9 cellular contexts compared by ENCODE assay signal in genomic region chr1:101262601-101263348, GRCh38. TPM values are rescaled to one million over a fixed set of nuclear protein-coding genes. Genes with fewer than 3 reads are reported as not detected.
A peak's percentile ranks its signal among the peaks of the same experiment; 100 is the strongest.
DNase-seq lines count a peak whose midpoint lies in the region; ATAC-seq, FAIRE-seq and TF ChIP-seq lines count a peak whose summit lies in the region.
"Had no signal": no experiment of that assay in that cellular context is flagged by ENCODE, and none has a peak within 500 bp of the region (broad histone marks: within the 10 kb centered on the region; RNA-seq: fewer than 3 reads in every experiment).

No MANE protein-coding gene starts in this region.

- H2AK5ac ChIP-seq in mesenchymal stem cell (ENCODE audit: low read length, severe bottlenecking), result no peak overlapping the region

- H3K23ac ChIP-seq in mesenchymal stem cell (ENCODE audit: low read length in 2 of 2), result no peak overlapping the region

- peak overlapping the region; percentile 72 for H2AFZ ChIP-seq in mesenchymal stem cell (ENCODE audit: low read depth, low read length)

- peak; percentile 49 for ATAC-seq in CD8-positive, alpha-beta T cell
- ATAC-seq in HG03442 (IDR thresholded peaks at IDR 0.05; ENCODE audit: unreplicated experiment) (peak; percentile 24), GM18868 (IDR thresholded peaks at IDR 0.05; ENCODE audit: unreplicated experiment) (no peak), Right ventricle myocardium superior (ENCODE audit: poor library complexity) (no peak)
- peak; percentile 62 for ATAC-seq in activated CD8-positive, alpha-beta T cell treated with anti-CD3 and anti-CD28 coated beads, Interleukin-2, amount 10 ng/mL, durations not matched to agents 7 days and 5 days

- peak overlapping the region; percentile 9 for H3K9ac ChIP-seq in mesenchymal stem cell (ENCODE audit: low read length)

- DNase-seq in CD8-positive, alpha-beta T cell, result peak in 1 of 7 experiments; percentile 22
- peak; percentile 56 for DNase-seq in activated CD8-positive, alpha-beta T cell treated with anti-CD3 and anti-CD28 coated beads, Interleukin-2, amount 10 ng/mL, durations not matched to agents 7 days and 5 days
- peak; percentile 24 for DNase-seq in mesenchymal stem cell
- no peak for DNase-seq in D721Med (ENCODE audit: insufficient read length, low spot score)
- DNase-seq in Right ventricle myocardium superior, result no peak
- no peak for DNase-seq in NCI-H526 treated with DMSO at 0.1 percent for 48 hours (lab: John Stamatoyannopoulos, UW)
- DNase-seq: activated CD4-positive, alpha-beta T cell treated with anti-CD3 and anti-CD28 coated beads for 48 hours had no signal

- no peak overlapping the region for H3K27ac ChIP-seq in CD8-positive, alpha-beta T cell (ENCODE audit: low read depth, low read length)
- H3K27ac ChIP-seq in mesenchymal stem cell (ENCODE audit: low read length, poor library complexity, severe bottlenecking), result no peak overlapping the region

- H3K9me3 ChIP-seq in CD8-positive, alpha-beta T cell (ENCODE audit: low read length), result no peaks in the 10 kb centered on the region
- no peaks in the 10 kb centered on the region for H3K9me3 ChIP-seq in mesenchymal stem cell (ENCODE audit: control insufficient read depth, low read length)

- no peak overlapping the region for H4K91ac ChIP-seq in mesenchymal stem cell (ENCODE audit: low read length)

- H3K4me2 ChIP-seq in mesenchymal stem cell (ENCODE audit: low read length, poor library complexity, severe bottlenecking), result no peak overlapping the region

- H3K9me3 Mint-ChIP-seq in CD8-positive, alpha-beta T cell, result no peaks in the 10 kb centered on the region
- no peaks in the 10 kb centered on the region for H3K9me3 Mint-ChIP-seq in activated CD8-positive, alpha-beta T cell treated with anti-CD3 and anti-CD28 coated beads, Interleukin-2, amount 10 ng/mL, durations not matched to agents 7 days and 5 days (ENCODE audit: insufficient read depth)

- WGBS in mesenchymal stem cell, result 11% methylated on average over 5 of the region's 6 CpGs

- no peak for FAIRE-seq in D721Med (lab: Jason Lieb, UNC)

- H3K4me1 Mint-ChIP-seq in CD8-positive, alpha-beta T cell (ENCODE audit: low read depth), result peaks cover 86% of the 10 kb centered on the region
- H3K4me1 Mint-ChIP-seq in activated CD8-positive, alpha-beta T cell treated with anti-CD3 and anti-CD28 coated beads, Interleukin-2, amount 10 ng/mL, durations not matched to agents 7 days and 5 days (ENCODE audit: low read depth), result peaks cover 79% of the 10 kb centered on the region

- no peaks in the 10 kb centered on the region for H3K36me3 Mint-ChIP-seq in CD8-positive, alpha-beta T cell
- peaks cover 8% of the 10 kb centered on the region for H3K36me3 Mint-ChIP-seq in activated CD8-positive, alpha-beta T cell treated with anti-CD3 and anti-CD28 coated beads, Interleukin-2, amount 10 ng/mL, durations not matched to agents 7 days and 5 days (ENCODE audit: low read depth)

- no peak overlapping the region for H3K4ac ChIP-seq in mesenchymal stem cell (ENCODE audit: low read depth in 1 of 2, low read length in 2 of 2)

- no peaks in the 10 kb centered on the region for H3K27me3 Mint-ChIP-seq in CD8-positive, alpha-beta T cell (ENCODE audit: low read depth)
- H3K27me3 Mint-ChIP-seq in activated CD8-positive, alpha-beta T cell treated with anti-CD3 and anti-CD28 coated beads, Interleukin-2, amount 10 ng/mL, durations not matched to agents 7 days and 5 days (ENCODE audit: low read depth), result no peaks in the 10 kb centered on the region

- no peak for TF ChIP-seq CTCF in CD8-positive, alpha-beta T cell (IDR thresholded peaks at IDR 0.05)
- no peak for TF ChIP-seq CTCF in D721Med (IDR thresholded peaks at IDR 0.05; ENCODE audit: insufficient read depth, missing control alignments)

- H4K8ac ChIP-seq in mesenchymal stem cell (ENCODE audit: low read length), result peak overlapping the region; percentile 12

- peaks cover 89% of the 10 kb centered on the region for H3K4me1 ChIP-seq in CD8-positive, alpha-beta T cell (ENCODE audit: insufficient read depth, low read length)
- no peaks in the 10 kb centered on the region for H3K4me1 ChIP-seq in mesenchymal stem cell (ENCODE audit: control insufficient read depth, insufficient read depth, low read depth, low read length)

- H3K79me1 ChIP-seq in mesenchymal stem cell (replicated peaks; ENCODE audit: low read length, poor library complexity, severe bottlenecking), result no peaks in the 10 kb centered on the region

- intact Hi-C loops in CD8-positive, alpha-beta T cell (cut with DNase I, micrococcal nuclease), result loop anchor here in 1 of 2 experiments (2.0 kb wide), 1 partner anchor 24 kb away; no protein-coding TSS in a partner anchor
- intact Hi-C loops in Right ventricle myocardium superior (cut with DNase I), result no loop called here

- no peaks in the 10 kb centered on the region for H3K27me3 ChIP-seq in CD8-positive, alpha-beta T cell (ENCODE audit: insufficient read depth, low read length)
- no peaks in the 10 kb centered on the region for H3K27me3 ChIP-seq in mesenchymal stem cell (ENCODE audit: control insufficient read depth in 1 of 2, insufficient read depth in 1 of 2, low read length in 2 of 2)

- H2BK5ac ChIP-seq in mesenchymal stem cell (ENCODE audit: low read depth, low read length, poor library complexity, severe bottlenecking), result no peak overlapping the region

- no peak overlapping the region for H2BK12ac ChIP-seq in mesenchymal stem cell (ENCODE audit: low read length in 2 of 2)

- peak overlapping the region in 1 of 2 experiments; percentile 45 for H3K18ac ChIP-seq in mesenchymal stem cell (ENCODE audit: low read depth in 1 of 2, low read length in 2 of 2)

- no peak overlapping the region for H3K14ac ChIP-seq in mesenchymal stem cell (ENCODE audit: low read length in 2 of 2)

- H3K27ac Mint-ChIP-seq in CD8-positive, alpha-beta T cell, result peak overlapping the region; percentile 65
- peak overlapping the region; percentile 67 for H3K27ac Mint-ChIP-seq in activated CD8-positive, alpha-beta T cell treated with anti-CD3 and anti-CD28 coated beads, Interleukin-2, amount 10 ng/mL, durations not matched to agents 7 days and 5 days

- H3K4me3 ChIP-seq in CD8-positive, alpha-beta T cell (ENCODE audit: low read depth, low read length), result no peak overlapping the region
- no peak overlapping the region for H3K4me3 ChIP-seq in mesenchymal stem cell (ENCODE audit: insufficient read depth in 1 of 2, low read depth in 1 of 2, low read length in 2 of 2)

- CTCF ChIA-PET in CD8-positive, alpha-beta T cell (lab: Charles Lee), result interaction anchor here (0.6 to 1.8 kb wide), 7 partner anchors 19 to 333 kb away, joined by 3 to 9 read pairs (median 4); no protein-coding TSS in a partner anchor
- CTCF ChIA-PET in activated CD8-positive, alpha-beta T cell treated with anti-CD3 and anti-CD28 coated beads, Interleukin-2, amount 10 ng/mL, durations not matched to agents 7 days and 5 days (lab: Charles Lee), result interaction anchor here (0.6 to 3.5 kb wide), 5 partner anchors 16 to 340 kb away, joined by 3 to 20 read pairs (median 4); no protein-coding TSS in a partner anchor

- POLR2A ChIA-PET in CD8-positive, alpha-beta T cell (lab: Charles Lee), result interaction anchor here (0.7 to 1.5 kb wide), 7 partner anchors 11 to 26 kb away, joined by 3 to 6 read pairs (median 3); partner anchors contain the start of gene S1PR1
- POLR2A ChIA-PET in activated CD8-positive, alpha-beta T cell treated with anti-CD3 and anti-CD28 coated beads, Interleukin-2, amount 10 ng/mL, durations not matched to agents 7 days and 5 days (lab: Charles Lee), result interaction anchor here (0.7 to 1.1 kb wide), 3 partner anchors 21 to 26 kb away, joined by 3 read pairs; partner anchors contain the start of gene S1PR1

- no peak overlapping the region for H2BK15ac ChIP-seq in mesenchymal stem cell (ENCODE audit: low read depth, poor library complexity, severe bottlenecking)

- peak overlapping the region; percentile 46 for H3K4me3 Mint-ChIP-seq in CD8-positive, alpha-beta T cell
- peak overlapping the region; percentile 59 for H3K4me3 Mint-ChIP-seq in activated CD8-positive, alpha-beta T cell treated with anti-CD3 and anti-CD28 coated beads, Interleukin-2, amount 10 ng/mL, durations not matched to agents 7 days and 5 days

- H2BK120ac ChIP-seq in mesenchymal stem cell (ENCODE audit: low read depth, low read length), result no peak overlapping the region

- H3K36me3 ChIP-seq in CD8-positive, alpha-beta T cell (ENCODE audit: insufficient read depth, low read length), result no peaks in the 10 kb centered on the region
- H3K36me3 ChIP-seq in mesenchymal stem cell (ENCODE audit: control insufficient read depth in 1 of 2, insufficient read depth in 2 of 2, low read depth in 1 of 2, low read length in 2 of 2), result no peaks in the 10 kb centered on the region

RNA-seq across cellular contexts. Expression of gene S1PR1, which starts 26.0 kb away (rescaled TPM):
- total RNA-seq in CD8-positive, alpha-beta T cell, result 100 to 1,000 TPM; 416 to 420 TPM
- 10 to 100 TPM; 72.8 to 76.5 TPM for total RNA-seq in activated CD8-positive, alpha-beta T cell treated with anti-CD3 and anti-CD28 coated beads, Interleukin-2, amount 10 ng/mL, durations not matched to agents 7 days and 5 days
- polyA plus RNA-seq in mesenchymal stem cell (2013, experiment 1 of 2), result 3.3 TPM
- 3.9 TPM for polyA plus RNA-seq in mesenchymal stem cell (2013, experiment 2 of 2)
- total RNA-seq in Right ventricle myocardium superior, result 50.9 TPM

Comparison
In these comparisons a context has a peak if more than half of its experiments do, and no peak if none do; other contexts are left out.
1. ATAC-seq: peak in CD8-positive, alpha-beta T cell (single experiment), HG03442 (single experiment) and activated CD8-positive, alpha-beta T cell treated with anti-CD3 and anti-CD28 coated beads, Interleukin-2, amount 10 ng/mL, durations not matched to agents 7 days and 5 days (single experiment); none in GM18868 (single experiment) and Right ventricle myocardium superior (single experiment).
2. DNase-seq: peak in activated CD8-positive, alpha-beta T cell treated with anti-CD3 and anti-CD28 coated beads, Interleukin-2, amount 10 ng/mL, durations not matched to agents 7 days and 5 days (single experiment) and mesenchymal stem cell (single experiment); none in D721Med (single experiment), Right ventricle myocardium superior (single experiment) and NCI-H526 treated with DMSO at 0.1 percent for 48 hours (single experiment).